In genomic region chr1:31063636-31064035, GRCh38 we compare ENCODE assay signal across 8 cellular contexts. TPM values are rescaled to one million over a fixed set of nuclear protein-coding genes. Genes with fewer than 3 reads are reported as not detected.
DNase-seq lines count a peak whose midpoint lies in the region; ATAC-seq and TF ChIP-seq lines count a peak whose summit lies in the region.

No MANE protein-coding gene starts in this region.

- peak overlapping the region; percentile 97 for H3K9ac ChIP-seq in NT2/D1 (ENCODE audit: insufficient read length, low read depth)

- H3K36me3 ChIP-seq in NT2/D1 (ENCODE audit: insufficient read depth, insufficient read length, low read length), result peaks cover 32% of the 10 kb centered on the region
- peaks cover 8% of the 10 kb centered on the region for H3K36me3 ChIP-seq in effector memory CD4-positive, alpha-beta T cell (ENCODE audit: control insufficient read depth, insufficient read depth, low read length)
- H3K36me3 ChIP-seq in neutrophil, result peaks cover 10% of the 10 kb centered on the region

- H3K9me3 ChIP-seq in NT2/D1 (ENCODE audit: insufficient read depth, low read length) (no peaks in the 10 kb centered on the region), neutrophil (no peaks in the 10 kb centered on the region)
- no peaks in the 10 kb centered on the region for H3K9me3 ChIP-seq in effector memory CD4-positive, alpha-beta T cell (ENCODE audit: control insufficient read depth, low read length)

- H3K27me3 ChIP-seq in NT2/D1 (ENCODE audit: insufficient read depth, insufficient read length) (no peaks in the 10 kb centered on the region), neutrophil (no peaks in the 10 kb centered on the region)
- no peaks in the 10 kb centered on the region for H3K27me3 ChIP-seq in effector memory CD4-positive, alpha-beta T cell (replicated peaks; ENCODE audit: control insufficient read depth, insufficient read depth, low read length, poor library complexity, severe bottlenecking)

- peak; percentile 31 for DNase-seq in GM12865 (ENCODE audit: low read depth)
- no peak for DNase-seq in NT2/D1 (ENCODE audit: low read depth, low spot score)
- no peak for DNase-seq in effector memory CD4-positive, alpha-beta T cell
- no peak for DNase-seq in sciatic nerve (ENCODE audit: low spot score)
- no peak for DNase-seq in NCI-H2081 treated with DMSO at 0.1 percent for 48 hours (lab: John Stamatoyannopoulos, UW)
- DNase-seq in NCI-H345 (lab: John Stamatoyannopoulos, UW), result no peak

- intact Hi-C loops in sciatic nerve (cut with DNase I), result no loop called here

- H3K4me1 ChIP-seq in NT2/D1 (ENCODE audit: insufficient read depth, insufficient read length), result peaks cover 6% of the 10 kb centered on the region
- H3K4me1 ChIP-seq in effector memory CD4-positive, alpha-beta T cell (ENCODE audit: control insufficient read depth, insufficient read depth, low read length, poor library complexity, severe bottlenecking), result peaks cover 31% of the 10 kb centered on the region
- peaks cover 30 to 40% of the 10 kb centered on the region in 2 experiments for H3K4me1 ChIP-seq in neutrophil (ENCODE audit: control insufficient read depth in 1 of 2, insufficient read depth in 1 of 2, low read depth in 1 of 2, low read length in 1 of 2)

- peak overlapping the region; percentile 93 for H3K4me3 ChIP-seq in GM12865 (ENCODE audit: low read depth, low read length)
- H3K4me3 ChIP-seq in NT2/D1 (ENCODE audit: insufficient read length, low read depth), result peak overlapping the region; percentile 96
- H3K4me3 ChIP-seq in effector memory CD4-positive, alpha-beta T cell (ENCODE audit: insufficient read depth, low read depth, low read length, poor library complexity, severe bottlenecking), result peak overlapping the region; percentile 76
- peak overlapping the region; percentile 75 to 88 for H3K4me3 ChIP-seq in neutrophil (ENCODE audit: low read depth in 1 of 2, low read length in 1 of 2)

- TF ChIP-seq CTCF in GM12865 (IDR thresholded peaks at IDR 0.05; ENCODE audit: insufficient read depth, low read depth, low read length, missing control alignments) (no peak), neutrophil (IDR thresholded peaks at IDR 0.05) (no peak)

- H3K27ac ChIP-seq in effector memory CD4-positive, alpha-beta T cell (ENCODE audit: insufficient read depth, low read length, poor library complexity, severe bottlenecking), result peak overlapping the region; percentile 87
- peak overlapping the region; percentile 90 for H3K27ac ChIP-seq in neutrophil

- ATAC-seq in sciatic nerve (no peak), HG03460 (IDR thresholded peaks at IDR 0.05; ENCODE audit: unreplicated experiment) (no peak)

RNA-seq across cellular contexts. Expression of gene PUM1, which starts 1.9 kb away (rescaled TPM):
- 144 TPM for total RNA-seq in sciatic nerve
